8 cellular contexts compared by ENCODE assay signal in genomic region chr4:102825261-102826071, GRCh38. TPM values are rescaled to one million over a fixed set of nuclear protein-coding genes. Genes with fewer than 3 reads are reported as not detected.
DNase-seq lines count a peak whose midpoint lies in the region; ATAC-seq, FAIRE-seq and TF ChIP-seq lines count a peak whose summit lies in the region.

No MANE protein-coding gene starts in this region.

- H3K4me1 ChIP-seq in GM12878 (ENCODE audit: control insufficient read depth, insufficient read depth, low read length) = peaks cover 4% of the 10 kb centered on the region; the same call in 1 of the 2 replicates

- RAD21 ChIA-PET in GM12878 (lab: Charles Lee; ENCODE audit: unreplicated experiment) = interaction anchor here (1.0 to 10.1 kb wide), 7 partner anchors 8 to 274 kb away, joined by 3 to 139 read pairs (median 14); partner anchors contain the start of genes BDH2, CISD2 and MANBA

- H3K27ac ChIP-seq in GM12878 (ENCODE audit: control insufficient read depth, insufficient read depth) = peak overlapping the region; percentile 99

- CTCF ChIA-PET in GM12878 (lab: Yijun Ruan, JAX) = interaction anchor here (0.5 to 4.5 kb wide), 8 partner anchors 8 to 397 kb away, joined by 3 to 37 read pairs (median 4); partner anchors contain the start of genes CISD2 and MANBA

- H3K9ac ChIP-seq in GM12878 (ENCODE audit: control insufficient read depth, insufficient read depth, low read length) = peak overlapping the region; percentile 100

- peaks cover 0 to 5% of the 10 kb centered on the region in 2 experiments; a peak in 1 of 4 replicates for H3K36me3 ChIP-seq in GM12878 (ENCODE audit: control insufficient read depth in 2 of 2, insufficient read depth in 2 of 2, low read length in 1 of 2)

- peak overlapping the region; percentile 15; the same call in 1 of the 2 replicates for H3K4me2 ChIP-seq in GM12878 (ENCODE audit: control insufficient read depth, insufficient read depth)

- SMC1A ChIA-PET in GM12878 (lab: Charles Lee; ENCODE audit: uncharacterized antibody, unreplicated experiment) = interaction anchor here (0.6 to 8.9 kb wide), 12 partner anchors 9 to 205 kb away, joined by 3 to 91 read pairs (median 4); partner anchors contain the start of genes CISD2 and MANBA

- DNase-seq in Caki2 (ENCODE audit: low read depth) = peak; percentile 57
- DNase-seq in HK-2 (ENCODE audit: unreplicated experiment) = peak; percentile 35
- peak; percentile 79 for DNase-seq in RPMI7951 (ENCODE audit: low read depth)
- no peak for DNase-seq in GM12878 (ENCODE audit: low read depth, low spot score)
- peak; percentile 70 for DNase-seq in iris pigment epithelial cell (ENCODE audit: low read depth)
- peak; percentile 53 for DNase-seq in stimulated activated CD4-positive, alpha-beta T cell treated with anti-CD3 and anti-CD28 coated beads, Interleukin-1b, Interleukin-23, amount 100 ng/mL, for 48 hours

- H3K4me3 ChIP-seq in GM12878 = peak overlapping the region; percentile 89

- TF ChIP-seq EP300 in GM12878 (IDR thresholded peaks at IDR 0.05; ENCODE audit: borderline replicate concordance in 1 of 2, control insufficient read depth in 1 of 2, low read depth in 2 of 2, low read length in 2 of 2) = 0 out of 4 replicates have a peak, but pooled peaks of 1 of the 2 experiments have one; percentile 14

- in situ Hi-C loops in Caki2 (cut with HindIII; ENCODE audit: low pct_unique_long_range_greater_than_20kb, low sequenced_read_pairs) = no loop called here
- in situ Hi-C loops in GM12878 (cut with MboI) = no loop called here

- ATAC-seq in GM12878 (no peak), HG03045 (IDR thresholded peaks at IDR 0.05; ENCODE audit: unreplicated experiment) (no peak), GM18873 (IDR thresholded peaks at IDR 0.05; ENCODE audit: low FRiP score, unreplicated experiment) (no peak)

- H3K27me3 ChIP-seq in GM12878 (replicated peaks in 1 of 2; ENCODE audit: control insufficient read depth in 2 of 2, insufficient read depth in 2 of 2, low read length in 1 of 2) = no peaks in the 10 kb centered on the region

- H3K9me3 ChIP-seq in GM12878 (replicated peaks; ENCODE audit: control insufficient read depth, insufficient read depth, low read length) = no peaks in the 10 kb centered on the region

- TF ChIP-seq POLR2A in GM12878 (IDR thresholded peaks at IDR 0.05; ENCODE audit: low read depth, low read length) = no peak

- FAIRE-seq in GM12878 (lab: Jason Lieb, UNC) = no peak

- no TSS peak for BruUV-seq in GM12878 (replicated peaks; lab: Mats Ljungman, UMichigan)

- H3K79me2 ChIP-seq in GM12878 (ENCODE audit: control insufficient read depth, insufficient read depth, low read length) = peaks cover 79% of the 10 kb centered on the region

- H4K20me1 ChIP-seq in GM12878 (ENCODE audit: control insufficient read depth, insufficient read depth) = no peaks in the 10 kb centered on the region; the same call in 1 of the 2 replicates

- TF ChIP-seq CTCF in GM12878 (IDR thresholded peaks at IDR 0.05 in 2 of 3, conservative IDR thresholded peaks at IDR 0.05 in 1 of 3; ENCODE audit: control insufficient read depth in 2 of 3, extremely low read depth in 1 of 3, insufficient read depth in 1 of 3, low read depth in 3 of 3, low read length in 3 of 3) = no peak

- under 1% methylated on average over 23 of the region's 23 CpGs for WGBS in GM12878 (ENCODE audit: insufficient coverage, insufficient replicate concordance, low lambda C conversion rate, missing lambda C conversion rate)

- TF ChIP-seq RAD21 in GM12878 (IDR thresholded peaks at IDR 0.05; ENCODE audit: insufficient read depth, low read depth, low read length) = no peak

- H2AFZ ChIP-seq in GM12878 (ENCODE audit: control insufficient read depth, low read depth, low read length) = no peak overlapping the region

- POLR2A ChIA-PET in GM12878 (lab: Charles Lee) = interaction anchor here (0.6 to 11.7 kb wide), 9 partner anchors 11 to 1048 kb away, joined by 3 to 164 read pairs (median 3); partner anchors contain the start of genes CISD2 and MANBA

- intact Hi-C loops in GM12878 (cut with micrococcal nuclease; ENCODE audit: unreplicated experiment) = loop anchor here (2.0 to 10.0 kb wide), 5 partner anchors 249 to 1667 kb away; partner anchors contain the start of genes BDH2, CXXC4 and SLC39A8

TF ChIP-seq in GM12878, 131 proteins besides CTCF, POLR2A, EP300 and RAD21 (continues in another document):
- peak; percentile 41; the same call in 1 of the 2 replicates for TF ChIP-seq WRNIP1 (IDR thresholded peaks at IDR 0.05; ENCODE audit: borderline replicate concordance, low read depth, low read length)
- peak; percentile 62; the same call in 1 of the 2 replicates for TF ChIP-seq MTA3 (IDR thresholded peaks at IDR 0.05; ENCODE audit: borderline replicate concordance, low read length)
- TF ChIP-seq YY1 (IDR thresholded peaks at IDR 0.05; ENCODE audit: low read depth, low read length) = peak; percentile 93
- peak; percentile 88 for TF ChIP-seq ATF7 (IDR thresholded peaks at IDR 0.05; ENCODE audit: low read depth)
- TF ChIP-seq HCFC1 (IDR thresholded peaks at IDR 0.05; ENCODE audit: low read length) = peak; percentile 37; the same call in 1 of the 2 replicates
- no peak for TF ChIP-seq YBX1 (IDR thresholded peaks at IDR 0.05)
- peak; percentile 64 for TF ChIP-seq RELB (IDR thresholded peaks at IDR 0.05; ENCODE audit: low read depth)
- peak in 1 of 2 experiments; percentile 53; a peak in 1 of 4 replicates for TF ChIP-seq CEBPB (IDR thresholded peaks at IDR 0.05; ENCODE audit: borderline replicate concordance in 1 of 2, low read depth in 2 of 2, low read length in 2 of 2)
- peak in 1 of 2 experiments; percentile 49; a peak in 1 of 4 replicates for TF ChIP-seq BHLHE40 (IDR thresholded peaks at IDR 0.05; ENCODE audit: borderline replicate concordance in 1 of 2, low read depth in 2 of 2, low read length in 1 of 2)
- TF ChIP-seq SPI1 (IDR thresholded peaks at IDR 0.05; ENCODE audit: borderline replicate concordance, insufficient read depth, low read depth, low read length) = peak; percentile 75; the same call in 1 of the 2 replicates
- no peak for TF ChIP-seq BRCA1 (IDR thresholded peaks at IDR 0.05; ENCODE audit: low read depth, low read length)

RNA-seq across cellular contexts. Expression of gene UBE2D3, which starts 1.9 kb away (rescaled TPM):
- total RNA-seq in Caki2 (2014; rRNA removed; shearing (Covaris generic); ENCODE audit: low replicate concordance) = 337 and 365 TPM in 2 replicates
- total RNA-seq in RPMI7951 (2014; rRNA removed; shearing (Covaris generic)) = 337 and 386 TPM in 2 replicates
- 344 and 349 TPM in 2 replicates for total RNA-seq in GM12878 (2013; cell fraction: nucleolus; rRNA removed)
- total RNA-seq in GM12878 (2014; rRNA removed) (496 and 526 TPM in 2 replicates), GM12878 (2014; rRNA removed; fragmentation: Illumina TruSeq; extraction: Trizol) (304 and 308 TPM in 2 replicates), GM12878 (2021) (284 and 293 TPM in 2 replicates)
- 341 TPM for polyA plus RNA-seq in GM12878 (2011; ENCODE audit: low read depth)
- polyA plus RNA-seq in GM12878 (2011; rRNA removed) (572 and 603 TPM in 2 replicates), GM12878 (2014; fragmentation: Illumina TruSeq; extraction: Trizol) (532 and 673 TPM in 2 replicates), GM12878 (2014; fragmentation: Nextera tagmentation; extraction: Ambion mirVana) (100 to 1,000 TPM; 162 to 186 TPM), GM12878 (2014; rRNA removed) (329 and 344 TPM in 2 replicates), GM12878 (2016; fragmentation: Nextera tagmentation; extraction: Ambion mirVana) (100 to 1,000 TPM; 460 to 472 TPM)
- polyA plus RNA-seq in GM12878 (2011; cell fraction: cytosol; rRNA removed) = 397 and 415 TPM in 2 replicates
- polyA plus RNA-seq in GM12878 (2011; cell fraction: nucleus; rRNA removed) = 332 and 396 TPM in 2 replicates
- 276 and 301 TPM in 2 replicates for polyA plus RNA-seq in GM12878 (2012)
- polyA minus RNA-seq in GM12878 (2011; rRNA and poly(A)+ RNA removed) = 260 and 370 TPM in 2 replicates
- 167 and 178 TPM in 2 replicates for polyA minus RNA-seq in GM12878 (2011; cell fraction: cytosol; rRNA and poly(A)+ RNA removed)
- polyA minus RNA-seq in GM12878 (2011; cell fraction: nucleus; rRNA and poly(A)+ RNA removed) = 166 and 308 TPM in 2 replicates

RNA-seq across cellular contexts. Expression of gene CISD2, which starts 43.3 kb away (rescaled TPM):
- 57.6 and 67.3 TPM in 2 replicates for total RNA-seq in Caki2 (2014; rRNA removed; shearing (Covaris generic); ENCODE audit: low replicate concordance)
- total RNA-seq in RPMI7951 (2014; rRNA removed; shearing (Covaris generic)) = 56.1 and 67.0 TPM in 2 replicates
- total RNA-seq in GM12878 (2013; cell fraction: nucleolus; rRNA removed) = 8.6 and 10.1 TPM in 2 replicates
- total RNA-seq in GM12878 (2014; rRNA removed) (33.4 and 39.6 TPM in 2 replicates), GM12878 (2014; rRNA removed; fragmentation: Illumina TruSeq; extraction: Trizol) (34.0 and 35.4 TPM in 2 replicates), GM12878 (2021) (29.1 and 31.7 TPM in 2 replicates)
- polyA plus RNA-seq in GM12878 (2011; ENCODE audit: low read depth) = 11.5 TPM
- polyA plus RNA-seq in GM12878 (2011; rRNA removed) (42.4 and 75.5 TPM in 2 replicates), GM12878 (2014; fragmentation: Illumina TruSeq; extraction: Trizol) (31.4 and 36.2 TPM in 2 replicates), GM12878 (2014; fragmentation: Nextera tagmentation; extraction: Ambion mirVana) (10 to 100 TPM; 52.3 to 55.9 TPM), GM12878 (2014; rRNA removed) (28.6 and 29.5 TPM in 2 replicates), GM12878 (2016; fragmentation: Nextera tagmentation; extraction: Ambion mirVana) (100 to 1,000 TPM; 128 to 132 TPM)
- polyA plus RNA-seq in GM12878 (2011; cell fraction: cytosol; rRNA removed) = 15.0 and 23.2 TPM in 2 replicates
- 10.7 and 11.9 TPM in 2 replicates for polyA plus RNA-seq in GM12878 (2011; cell fraction: nucleus; rRNA removed)
- 29.2 and 31.4 TPM in 2 replicates for polyA plus RNA-seq in GM12878 (2012)
- 12.0 and 13.4 TPM in 2 replicates for polyA minus RNA-seq in GM12878 (2011; rRNA and poly(A)+ RNA removed)
- polyA minus RNA-seq in GM12878 (2011; cell fraction: cytosol; rRNA and poly(A)+ RNA removed) = 5.3 and 11.3 TPM in 2 replicates
- polyA minus RNA-seq in GM12878 (2011; cell fraction: nucleus; rRNA and poly(A)+ RNA removed) = 3.0 and 4.2 TPM in 2 replicates
